In the genomic region with DNA sequence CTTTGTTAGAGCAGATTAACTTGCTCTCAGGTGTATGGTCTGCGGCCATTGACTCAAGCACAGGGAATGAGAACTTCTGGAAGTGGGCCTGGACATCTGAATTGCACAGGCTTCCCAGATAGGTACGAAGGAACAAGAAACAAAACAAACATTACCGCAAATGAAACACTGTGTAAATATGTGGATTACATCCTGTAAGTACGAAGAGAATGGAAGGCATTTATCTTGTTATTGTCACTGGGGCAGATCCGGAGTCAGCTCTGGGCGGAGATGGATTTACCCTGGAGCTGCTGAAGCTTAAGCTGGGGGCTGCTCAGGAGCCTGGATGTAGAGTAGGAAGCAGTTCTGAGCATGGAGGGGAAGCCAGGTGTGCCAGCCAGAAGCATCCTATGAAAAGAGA, we compare ENCODE assay signal across 1 cellular context.
TF ChIP-seq lines count a peak whose summit lies in the region.

No MANE protein-coding gene starts in this region.

TF ChIP-seq in HepG2, 621 proteins besides CTCF, POLR2A, EP300 and RAD21 (continues in another document):
- TF ChIP-seq U2AF2 (IDR thresholded peaks at IDR 0.05; ENCODE audit: low read depth, low read length) (no peak), GATA4 (IDR thresholded peaks at IDR 0.05; ENCODE audit: borderline replicate concordance, low read depth) (no peak), ZKSCAN8 (CRISPR knock-in tag; IDR thresholded peaks at IDR 0.05; ENCODE audit: borderline replicate concordance) (no peak), ZNF7 (CRISPR knock-in tag; IDR thresholded peaks at IDR 0.05) (no peak), ATM (IDR thresholded peaks at IDR 0.05; ENCODE audit: borderline replicate concordance) (no peak), ZNF724P (CRISPR knock-in tag; IDR thresholded peaks at IDR 0.05; ENCODE audit: borderline replicate concordance) (no peak), MAF1 (CRISPR knock-in tag; IDR thresholded peaks at IDR 0.05; ENCODE audit: borderline replicate concordance) (no peak), RARA (CRISPR knock-in tag; IDR thresholded peaks at IDR 0.05) (peak; percentile 39), NR2C2 (CRISPR knock-in tag; IDR thresholded peaks at IDR 0.05; ENCODE audit: borderline replicate concordance) (no peak), PCBP2 (optimal IDR thresholded peaks at IDR 0.05; ENCODE audit: low read depth, low read length, poor library complexity, severe bottlenecking) (no peak), ZFY (CRISPR knock-in tag; IDR thresholded peaks at IDR 0.05) (no peak), PCBP1 (IDR thresholded peaks at IDR 0.05; ENCODE audit: borderline replicate concordance, low read depth, low read length) (no peak), ZBTB25 (CRISPR knock-in tag; IDR thresholded peaks at IDR 0.05) (no peak), GRHL1 (CRISPR knock-in tag; conservative IDR thresholded peaks at IDR 0.05) (no peak), ZNF562 (CRISPR knock-in tag; IDR thresholded peaks at IDR 0.05; ENCODE audit: borderline replicate concordance) (no peak), ZNF605 (CRISPR knock-in tag; IDR thresholded peaks at IDR 0.05) (no peak), HOXA5 (CRISPR knock-in tag; IDR thresholded peaks at IDR 0.05) (no peak), PHF8 (CRISPR knock-in tag; IDR thresholded peaks at IDR 0.05) (no peak), ASH2L (IDR thresholded peaks at IDR 0.05; ENCODE audit: insufficient read length, low read depth, low read length) (no peak), RXRB (CRISPR knock-in tag; IDR thresholded peaks at IDR 0.05; ENCODE audit: borderline replicate concordance) (peak; percentile 28; the same call in 1 of the 2 replicates), SOX6 (IDR thresholded peaks at IDR 0.05) (no peak), SOX6 (CRISPR knock-in tag; IDR thresholded peaks at IDR 0.05) (peak; percentile 83), ZNF350 (CRISPR knock-in tag; IDR thresholded peaks at IDR 0.05; ENCODE audit: borderline replicate concordance, low read depth) (no peak), ZNF773 (CRISPR knock-in tag; IDR thresholded peaks at IDR 0.05; ENCODE audit: borderline replicate concordance) (no peak), ZNF557 (CRISPR knock-in tag; IDR thresholded peaks at IDR 0.05) (no peak), HOXA7 (CRISPR knock-in tag; IDR thresholded peaks at IDR 0.05) (no peak), HNF4A (CRISPR knock-in tag; IDR thresholded peaks at IDR 0.05) (no peak), RFX5 (IDR thresholded peaks at IDR 0.05; ENCODE audit: low read depth, low read length) (no peak), RCOR2 (CRISPR knock-in tag; IDR thresholded peaks at IDR 0.05) (0 out of 2 replicates have a peak, but pooled peaks have one; percentile 25), FOSL2 (CRISPR knock-in tag; IDR thresholded peaks at IDR 0.05) (peak; percentile 30; the same call in 1 of the 2 replicates), ZNF3 (CRISPR knock-in tag; IDR thresholded peaks at IDR 0.05) (no peak), FOXA1 (IDR thresholded peaks at IDR 0.05) (no peak), FOXA1 (CRISPR knock-in tag; IDR thresholded peaks at IDR 0.05) (peak; percentile 89), PLRG1 (conservative IDR thresholded peaks at IDR 0.05) (no peak), ZNF598 (CRISPR knock-in tag; IDR thresholded peaks at IDR 0.05; ENCODE audit: borderline replicate concordance) (no peak), ZNF589 (CRISPR knock-in tag; conservative IDR thresholded peaks at IDR 0.05) (no peak), ZBTB20 (CRISPR knock-in tag; IDR thresholded peaks at IDR 0.05; ENCODE audit: borderline replicate concordance, low read depth) (no peak), BCL6 (CRISPR knock-in tag; IDR thresholded peaks at IDR 0.05) (peak; percentile 31; the same call in 1 of the 2 replicates), PTBP1 (IDR thresholded peaks at IDR 0.05; ENCODE audit: low read depth, low read length, poor library complexity, severe bottlenecking) (no peak), NR3C1 (CRISPR knock-in tag; IDR thresholded peaks at IDR 0.05) (no peak), ZNF441 (CRISPR knock-in tag; IDR thresholded peaks at IDR 0.05; ENCODE audit: borderline replicate concordance) (no peak), RXRA (CRISPR knock-in tag; IDR thresholded peaks at IDR 0.05) (no peak), XBP1 (CRISPR knock-in tag; IDR thresholded peaks at IDR 0.05) (no peak), ETV6 (CRISPR knock-in tag; conservative IDR thresholded peaks at IDR 0.05) (no peak), SMARCC2 (IDR thresholded peaks at IDR 0.05) (no peak), THAP11 (CRISPR knock-in tag; IDR thresholded peaks at IDR 0.05) (no peak), ZNF816 (CRISPR knock-in tag; IDR thresholded peaks at IDR 0.05; ENCODE audit: borderline replicate concordance) (no peak), SOX5 (CRISPR knock-in tag; IDR thresholded peaks at IDR 0.05; ENCODE audit: borderline replicate concordance) (peak; percentile 90; the same call in 1 of the 2 replicates), MED1 (CRISPR knock-in tag; IDR thresholded peaks at IDR 0.05) (0 out of 2 replicates have a peak, but pooled peaks have one; percentile 18), ZNF713 (CRISPR knock-in tag; IDR thresholded peaks at IDR 0.05) (no peak), TGIF2 (CRISPR knock-in tag; IDR thresholded peaks at IDR 0.05) (no peak), SAP130 (CRISPR knock-in tag; IDR thresholded peaks at IDR 0.05; ENCODE audit: low read depth) (peak; percentile 63), HDAC2 (CRISPR knock-in tag; IDR thresholded peaks at IDR 0.05) (0 out of 2 replicates have a peak, but pooled peaks have one; percentile 36), CBX1 (IDR thresholded peaks at IDR 0.05; ENCODE audit: low read depth) (no peak), ZNF30 (CRISPR knock-in tag; IDR thresholded peaks at IDR 0.05) (no peak), GATAD2A (CRISPR knock-in tag; IDR thresholded peaks at IDR 0.05) (peak; percentile 74), ZNF34 (CRISPR knock-in tag; IDR thresholded peaks at IDR 0.05; ENCODE audit: borderline replicate concordance) (no peak), ELF3 (CRISPR knock-in tag; IDR thresholded peaks at IDR 0.05) (peak; percentile 60; the same call in 1 of the 2 replicates), HMG20A (CRISPR knock-in tag; IDR thresholded peaks at IDR 0.05; ENCODE audit: borderline replicate concordance) (peak; percentile 75; the same call in 1 of the 2 replicates), ZNF121 (CRISPR knock-in tag; IDR thresholded peaks at IDR 0.05) (no peak), TEAD2 (CRISPR knock-in tag; IDR thresholded peaks at IDR 0.05) (no peak), ZC3H4 (CRISPR knock-in tag; IDR thresholded peaks at IDR 0.05; ENCODE audit: borderline replicate concordance) (no peak), RARG (CRISPR knock-in tag; IDR thresholded peaks at IDR 0.05; ENCODE audit: low read depth) (no peak), ZNF282 (IDR thresholded peaks at IDR 0.05; ENCODE audit: partially characterized antibody) (no peak), ZFP36L2 (CRISPR knock-in tag; IDR thresholded peaks at IDR 0.05) (no peak), MATR3 (CRISPR knock-in tag; IDR thresholded peaks at IDR 0.05) (no peak), ZNF530 (CRISPR knock-in tag; IDR thresholded peaks at IDR 0.05; ENCODE audit: low read depth) (no peak), SRY (CRISPR knock-in tag; IDR thresholded peaks at IDR 0.05) (no peak), SP5 (CRISPR knock-in tag; IDR thresholded peaks at IDR 0.05; ENCODE audit: borderline replicate concordance, low read depth) (peak; percentile 70; the same call in 1 of the 2 replicates), MIXL1 (CRISPR knock-in tag; IDR thresholded peaks at IDR 0.05) (0 out of 2 replicates have a peak, but pooled peaks have one; percentile 20), ZNF230 (CRISPR knock-in tag; IDR thresholded peaks at IDR 0.05) (no peak), SP4 (CRISPR knock-in tag; IDR thresholded peaks at IDR 0.05) (no peak), NCOA2 (CRISPR knock-in tag; IDR thresholded peaks at IDR 0.05) (0 out of 2 replicates have a peak, but pooled peaks have one; percentile 25), ZNF878 (CRISPR knock-in tag; IDR thresholded peaks at IDR 0.05) (no peak)
- TF ChIP-seq, protein P1, sequence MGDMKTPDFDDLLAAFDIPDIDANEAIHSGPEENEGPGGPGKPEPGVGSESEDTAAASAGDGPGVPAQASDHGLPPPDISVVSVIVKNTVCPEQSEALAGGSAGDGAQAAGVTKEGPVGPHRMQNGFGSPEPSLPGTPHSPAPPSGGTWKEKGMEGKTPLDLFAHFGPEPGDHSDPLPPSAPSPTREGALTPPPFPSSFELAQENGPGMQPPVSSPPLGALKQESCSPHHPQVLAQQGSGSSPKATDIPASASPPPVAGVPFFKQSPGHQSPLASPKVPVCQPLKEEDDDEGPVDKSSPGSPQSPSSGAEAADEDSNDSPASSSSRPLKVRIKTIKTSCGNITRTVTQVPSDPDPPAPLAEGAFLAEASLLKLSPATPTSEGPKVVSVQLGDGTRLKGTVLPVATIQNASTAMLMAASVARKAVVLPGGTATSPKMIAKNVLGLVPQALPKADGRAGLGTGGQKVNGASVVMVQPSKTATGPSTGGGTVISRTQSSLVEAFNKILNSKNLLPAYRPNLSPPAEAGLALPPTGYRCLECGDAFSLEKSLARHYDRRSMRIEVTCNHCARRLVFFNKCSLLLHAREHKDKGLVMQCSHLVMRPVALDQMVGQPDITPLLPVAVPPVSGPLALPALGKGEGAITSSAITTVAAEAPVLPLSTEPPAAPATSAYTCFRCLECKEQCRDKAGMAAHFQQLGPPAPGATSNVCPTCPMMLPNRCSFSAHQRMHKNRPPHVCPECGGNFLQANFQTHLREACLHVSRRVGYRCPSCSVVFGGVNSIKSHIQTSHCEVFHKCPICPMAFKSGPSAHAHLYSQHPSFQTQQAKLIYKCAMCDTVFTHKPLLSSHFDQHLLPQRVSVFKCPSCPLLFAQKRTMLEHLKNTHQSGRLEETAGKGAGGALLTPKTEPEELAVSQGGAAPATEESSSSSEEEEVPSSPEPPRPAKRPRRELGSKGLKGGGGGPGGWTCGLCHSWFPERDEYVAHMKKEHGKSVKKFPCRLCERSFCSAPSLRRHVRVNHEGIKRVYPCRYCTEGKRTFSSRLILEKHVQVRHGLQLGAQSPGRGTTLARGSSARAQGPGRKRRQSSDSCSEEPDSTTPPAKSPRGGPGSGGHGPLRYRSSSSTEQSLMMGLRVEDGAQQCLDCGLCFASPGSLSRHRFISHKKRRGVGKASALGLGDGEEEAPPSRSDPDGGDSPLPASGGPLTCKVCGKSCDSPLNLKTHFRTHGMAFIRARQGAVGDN (CRISPR knock-in tag; IDR thresholded peaks at IDR 0.05): no peak
- TF ChIP-seq, protein P2, sequence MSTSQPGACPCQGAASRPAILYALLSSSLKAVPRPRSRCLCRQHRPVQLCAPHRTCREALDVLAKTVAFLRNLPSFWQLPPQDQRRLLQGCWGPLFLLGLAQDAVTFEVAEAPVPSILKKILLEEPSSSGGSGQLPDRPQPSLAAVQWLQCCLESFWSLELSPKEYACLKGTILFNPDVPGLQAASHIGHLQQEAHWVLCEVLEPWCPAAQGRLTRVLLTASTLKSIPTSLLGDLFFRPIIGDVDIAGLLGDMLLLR (CRISPR knock-in tag; IDR thresholded peaks at IDR 0.05): no peak
- TF ChIP-seq, protein P3, sequence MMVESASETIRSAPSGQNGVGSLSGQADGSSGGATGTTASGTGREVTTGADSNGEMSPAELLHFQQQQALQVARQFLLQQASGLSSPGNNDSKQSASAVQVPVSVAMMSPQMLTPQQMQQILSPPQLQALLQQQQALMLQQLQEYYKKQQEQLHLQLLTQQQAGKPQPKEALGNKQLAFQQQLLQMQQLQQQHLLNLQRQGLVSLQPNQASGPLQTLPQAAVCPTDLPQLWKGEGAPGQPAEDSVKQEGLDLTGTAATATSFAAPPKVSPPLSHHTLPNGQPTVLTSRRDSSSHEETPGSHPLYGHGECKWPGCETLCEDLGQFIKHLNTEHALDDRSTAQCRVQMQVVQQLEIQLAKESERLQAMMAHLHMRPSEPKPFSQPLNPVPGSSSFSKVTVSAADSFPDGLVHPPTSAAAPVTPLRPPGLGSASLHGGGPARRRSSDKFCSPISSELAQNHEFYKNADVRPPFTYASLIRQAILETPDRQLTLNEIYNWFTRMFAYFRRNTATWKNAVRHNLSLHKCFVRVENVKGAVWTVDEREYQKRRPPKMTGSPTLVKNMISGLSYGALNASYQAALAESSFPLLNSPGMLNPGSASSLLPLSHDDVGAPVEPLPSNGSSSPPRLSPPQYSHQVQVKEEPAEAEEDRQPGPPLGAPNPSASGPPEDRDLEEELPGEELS (CRISPR knock-in tag; IDR thresholded peaks at IDR 0.05): peak; percentile 67
- TF ChIP-seq, protein P4, sequence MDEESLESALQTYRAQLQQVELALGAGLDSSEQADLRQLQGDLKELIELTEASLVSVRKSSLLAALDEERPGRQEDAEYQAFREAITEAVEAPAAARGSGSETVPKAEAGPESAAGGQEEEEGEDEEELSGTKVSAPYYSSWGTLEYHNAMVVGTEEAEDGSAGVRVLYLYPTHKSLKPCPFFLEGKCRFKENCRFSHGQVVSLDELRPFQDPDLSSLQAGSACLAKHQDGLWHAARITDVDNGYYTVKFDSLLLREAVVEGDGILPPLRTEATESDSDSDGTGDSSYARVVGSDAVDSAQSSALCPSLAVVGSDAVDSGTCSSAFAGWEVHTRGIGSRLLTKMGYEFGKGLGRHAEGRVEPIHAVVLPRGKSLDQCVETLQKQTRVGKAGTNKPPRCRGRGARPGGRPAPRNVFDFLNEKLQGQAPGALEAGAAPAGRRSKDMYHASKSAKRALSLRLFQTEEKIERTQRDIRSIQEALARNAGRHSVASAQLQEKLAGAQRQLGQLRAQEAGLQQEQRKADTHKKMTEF (CRISPR knock-in tag; IDR thresholded peaks at IDR 0.05): 0 out of 2 replicates have a peak, but pooled peaks have one; percentile 16
